Comparison of ENCODE assay signal across 11 cellular contexts in the genomic region with DNA sequence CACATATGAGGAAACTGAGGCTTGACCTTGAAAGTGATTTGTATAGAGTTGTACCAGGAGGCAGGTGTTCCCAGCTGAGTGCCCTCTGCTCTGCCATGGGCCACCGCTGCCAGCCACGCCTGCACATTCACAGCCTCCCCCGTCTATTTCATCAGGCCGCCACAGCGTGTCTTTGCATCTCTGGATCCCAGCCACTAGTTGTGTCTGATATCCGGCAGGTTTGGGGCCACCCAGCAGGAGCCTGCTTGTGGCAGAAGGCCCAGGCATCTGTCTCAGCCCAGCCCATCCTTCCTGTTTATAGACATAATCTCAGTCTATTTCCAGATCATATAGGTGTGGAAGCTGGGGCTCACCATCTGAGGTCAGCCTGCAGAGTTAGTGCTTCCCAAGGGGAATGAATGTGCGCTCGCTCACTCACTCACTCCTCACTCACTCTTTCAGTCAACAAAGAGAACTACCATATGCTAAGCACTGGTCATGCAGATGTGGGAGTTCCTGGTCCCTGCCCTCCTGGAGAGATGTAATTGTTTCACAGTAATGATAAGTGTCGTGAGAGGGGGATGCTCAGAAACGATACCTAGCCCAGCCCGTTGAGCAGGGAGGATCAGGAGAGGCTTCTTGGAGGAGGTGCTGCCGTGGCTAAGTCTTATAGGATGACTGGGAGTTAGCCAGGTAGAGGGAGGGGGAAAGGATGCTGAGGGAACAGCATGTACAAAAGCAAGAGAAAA.
DNase-seq lines count a peak whose midpoint lies in the region; ATAC-seq, FAIRE-seq and TF ChIP-seq lines count a peak whose summit lies in the region.
"Had no signal": no experiment of that assay in that cellular context is flagged by ENCODE, and none has a peak within 500 bp of the region (broad histone marks: within the 10 kb centered on the region; RNA-seq: fewer than 3 reads in every experiment).

No MANE protein-coding gene starts in this region.

- H3K27me3 ChIP-seq in SK-N-SH (ENCODE audit: insufficient read depth) (no peaks in the 10 kb centered on the region), osteoblast (ENCODE audit: insufficient read depth, low read length) (no peaks in the 10 kb centered on the region)
- H3K27me3 ChIP-seq: thyroid gland had no signal

- no peak overlapping the region for H3K9ac ChIP-seq in SK-N-SH

- TF ChIP-seq EP300 in SK-N-SH (IDR thresholded peaks at IDR 0.05; ENCODE audit: borderline replicate concordance in 1 of 2, low read depth in 1 of 2, low read length in 1 of 2): no peak

- no peak for FAIRE-seq in H54 (lab: Jason Lieb, UNC)
- FAIRE-seq: GM12891 had no signal

- H3K36me3 ChIP-seq in SK-N-SH (replicated peaks in 1 of 2; ENCODE audit: control insufficient read depth in 1 of 2, insufficient read depth in 2 of 2, low read length in 1 of 2) (no peaks in the 10 kb centered on the region), osteoblast (ENCODE audit: insufficient read depth, low read length) (no peaks in the 10 kb centered on the region)
- H3K36me3 ChIP-seq: thyroid gland had no signal

- TF ChIP-seq RAD21 in SK-N-SH (IDR thresholded peaks at IDR 0.05; ENCODE audit: low read length): no peak

- H3K9me3 ChIP-seq in SK-N-SH: no peaks in the 10 kb centered on the region
- H3K9me3 ChIP-seq in osteoblast (ENCODE audit: low read depth, low read length): no peaks in the 10 kb centered on the region
- H3K9me3 ChIP-seq: thyroid gland had no signal

- peaks cover 0 to 24% of the 10 kb centered on the region in 2 experiments; a peak in 1 of 4 replicates for H3K4me1 ChIP-seq in SK-N-SH (ENCODE audit: control insufficient read depth in 1 of 2, insufficient read depth in 2 of 2, low read depth in 1 of 2, low read length in 1 of 2)
- H3K4me1 ChIP-seq in osteoblast (ENCODE audit: insufficient read depth, low read length): no peaks in the 10 kb centered on the region

- POLR2A ChIA-PET in SK-N-SH (lab: Yijun Ruan, JAX): no interaction called here

- H2AFZ ChIP-seq in SK-N-SH (ENCODE audit: low read depth) (no peak overlapping the region), osteoblast (ENCODE audit: low read length) (no peak overlapping the region)

- H4K20me1 ChIP-seq in SK-N-SH (ENCODE audit: insufficient read depth): no peaks in the 10 kb centered on the region
- H4K20me1 ChIP-seq in osteoblast (ENCODE audit: insufficient read depth, low read length): no peaks in the 10 kb centered on the region

- TF ChIP-seq CTCF in SK-N-SH (IDR thresholded peaks at IDR 0.05): no peak
- no peak for TF ChIP-seq CTCF in fibroblast of pulmonary artery (IDR thresholded peaks at IDR 0.05; ENCODE audit: low read length, missing control alignments)
- TF ChIP-seq CTCF in osteoblast (IDR thresholded peaks at IDR 0.05; ENCODE audit: extremely low read depth, low read depth, low read length): no peak

- H3K27ac ChIP-seq in SK-N-SH (ENCODE audit: low read depth in 2 of 2, low read length in 1 of 2) (peak overlapping the region in 1 of 2 experiments; percentile 35; a peak in 2 of 4 replicates), osteoblast (ENCODE audit: low read depth, low read length) (no peak overlapping the region)
- H3K27ac ChIP-seq: thyroid gland had no signal

- CTCF ChIA-PET in SK-N-SH (lab: Yijun Ruan, JAX): interaction anchor here (1.0 to 1.3 kb wide), 3 partner anchors 15 to 89 kb away, joined by 3 read pairs; no protein-coding TSS in a partner anchor

- TF ChIP-seq POLR2A in H54 (IDR thresholded peaks at IDR 0.05; ENCODE audit: low read depth, low read length): no peak

- H3K9me2 ChIP-seq in SK-N-SH: no peaks in the 10 kb centered on the region

- DNase-seq in SK-N-SH: peak; percentile 54
- peak; percentile 36 for DNase-seq in activated CD4-positive, alpha-beta T cell treated with anti-CD3 and anti-CD28 coated beads for 48 hours
- peak; percentile 8 for DNase-seq in fibroblast of pulmonary artery (ENCODE audit: low read depth)
- DNase-seq in stimulated activated naive CD4-positive, alpha-beta T cell (lab: John Stamatoyannopoulos, UW): peak in 4 of 6 experiments; percentile 17 to 40 (median 29)
- no peak for DNase-seq in SKM-1 treated with dmso at 0.1 percent for 144 hours (lab: John Stamatoyannopoulos, UW; ENCODE audit: unreplicated experiment)
- DNase-seq in H54 (ENCODE audit: insufficient read length, low spot score): no peak
- DNase-seq in osteoblast (ENCODE audit: insufficient read length, low spot score, missing footprints): no peak

- 56% methylated on average over 11 of the region's 12 CpGs for WGBS in SK-N-SH (ENCODE audit: low lambda C conversion rate)

- H3K79me2 ChIP-seq in SK-N-SH (ENCODE audit: insufficient read depth) (no peaks in the 10 kb centered on the region), osteoblast (ENCODE audit: insufficient read depth, low read length) (no peaks in the 10 kb centered on the region)

- ATAC-seq in SK-N-SH treated with all-trans-retinoic acid at 6 μM for 48 hours: no peak; the same call in 2 of the 3 replicates

- no peaks in the 10 kb centered on the region for H3F3A ChIP-seq in SK-N-SH (replicated peaks; ENCODE audit: insufficient read depth)

- H3K4me2 ChIP-seq in SK-N-SH: no peak overlapping the region
- H3K4me2 ChIP-seq in osteoblast (ENCODE audit: insufficient read depth, low read length): no peak overlapping the region

- H3K4me3 ChIP-seq in SK-N-SH (ENCODE audit: low read depth in 2 of 2, low read length in 1 of 2): no peak overlapping the region
- no peak overlapping the region for H3K4me3 ChIP-seq in fibroblast of pulmonary artery (replicated peaks; ENCODE audit: low read depth, low read length)
- no peak overlapping the region for H3K4me3 ChIP-seq in osteoblast (ENCODE audit: insufficient read depth, low read length)
- H3K4me3 ChIP-seq: skin epidermis, thyroid gland had no signal

TF ChIP-seq in SK-N-SH, 30 proteins besides CTCF, POLR2A, EP300 and RAD21 (continues in another document):
- TF ChIP-seq, protein P1, sequence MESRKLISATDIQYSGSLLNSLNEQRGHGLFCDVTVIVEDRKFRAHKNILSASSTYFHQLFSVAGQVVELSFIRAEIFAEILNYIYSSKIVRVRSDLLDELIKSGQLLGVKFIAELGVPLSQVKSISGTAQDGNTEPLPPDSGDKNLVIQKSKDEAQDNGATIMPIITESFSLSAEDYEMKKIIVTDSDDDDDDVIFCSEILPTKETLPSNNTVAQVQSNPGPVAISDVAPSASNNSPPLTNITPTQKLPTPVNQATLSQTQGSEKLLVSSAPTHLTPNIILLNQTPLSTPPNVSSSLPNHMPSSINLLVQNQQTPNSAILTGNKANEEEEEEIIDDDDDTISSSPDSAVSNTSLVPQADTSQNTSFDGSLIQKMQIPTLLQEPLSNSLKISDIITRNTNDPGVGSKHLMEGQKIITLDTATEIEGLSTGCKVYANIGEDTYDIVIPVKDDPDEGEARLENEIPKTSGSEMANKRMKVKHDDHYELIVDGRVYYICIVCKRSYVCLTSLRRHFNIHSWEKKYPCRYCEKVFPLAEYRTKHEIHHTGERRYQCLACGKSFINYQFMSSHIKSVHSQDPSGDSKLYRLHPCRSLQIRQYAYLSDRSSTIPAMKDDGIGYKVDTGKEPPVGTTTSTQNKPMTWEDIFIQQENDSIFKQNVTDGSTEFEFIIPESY (IDR thresholded peaks at IDR 0.05; ENCODE audit: borderline replicate concordance, low read depth): no peak
- TF ChIP-seq NFIC (IDR thresholded peaks at IDR 0.05; ENCODE audit: borderline replicate concordance) (no peak), NRF1 (IDR thresholded peaks at IDR 0.05; ENCODE audit: low read depth, low read length) (no peak), SIN3A (IDR thresholded peaks at IDR 0.05; ENCODE audit: borderline replicate concordance, low read depth, low read length) (no peak), SMC3 (IDR thresholded peaks at IDR 0.05; ENCODE audit: low read depth, low read length) (no peak), YY1 (IDR thresholded peaks at IDR 0.05; ENCODE audit: low read depth) (no peak), FOXM1 (IDR thresholded peaks at IDR 0.05; ENCODE audit: low read depth) (no peak), ELF1 (IDR thresholded peaks at IDR 0.05) (no peak), MEF2A (IDR thresholded peaks at IDR 0.05; ENCODE audit: borderline replicate concordance, low read depth) (no peak), CHD2 (IDR thresholded peaks at IDR 0.05; ENCODE audit: low read length, partially characterized antibody) (no peak), RFX5 (IDR thresholded peaks at IDR 0.05; ENCODE audit: low read length) (no peak)

TF ChIP-seq in SK-N-SH treated with all-trans-retinoic acid at 6 μM for 48 hours, 23 proteins besides CTCF, POLR2A, EP300 and RAD21:
- no peak for TF ChIP-seq ZC3H10 (CRISPR knock-in tag; IDR thresholded peaks at IDR 0.05)
- no peak for TF ChIP-seq ZNF8 (CRISPR knock-in tag; IDR thresholded peaks at IDR 0.05)
- TF ChIP-seq GLIS3 (CRISPR knock-in tag; IDR thresholded peaks at IDR 0.05): no peak
- no peak for TF ChIP-seq CSDC2 (CRISPR knock-in tag; IDR thresholded peaks at IDR 0.05)
- TF ChIP-seq ZNF70 (CRISPR knock-in tag; IDR thresholded peaks at IDR 0.05): no peak
- no peak for TF ChIP-seq PPARA (CRISPR knock-in tag; IDR thresholded peaks at IDR 0.05; ENCODE audit: borderline replicate concordance)
- TF ChIP-seq, protein P2, sequence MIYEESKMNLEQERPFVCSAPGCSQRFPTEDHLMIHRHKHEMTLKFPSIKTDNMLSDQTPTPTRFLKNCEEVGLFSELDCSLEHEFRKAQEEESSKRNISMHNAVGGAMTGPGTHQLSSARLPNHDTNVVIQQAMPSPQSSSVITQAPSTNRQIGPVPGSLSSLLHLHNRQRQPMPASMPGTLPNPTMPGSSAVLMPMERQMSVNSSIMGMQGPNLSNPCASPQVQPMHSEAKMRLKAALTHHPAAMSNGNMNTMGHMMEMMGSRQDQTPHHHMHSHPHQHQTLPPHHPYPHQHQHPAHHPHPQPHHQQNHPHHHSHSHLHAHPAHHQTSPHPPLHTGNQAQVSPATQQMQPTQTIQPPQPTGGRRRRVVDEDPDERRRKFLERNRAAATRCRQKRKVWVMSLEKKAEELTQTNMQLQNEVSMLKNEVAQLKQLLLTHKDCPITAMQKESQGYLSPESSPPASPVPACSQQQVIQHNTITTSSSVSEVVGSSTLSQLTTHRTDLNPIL (CRISPR knock-in tag; IDR thresholded peaks at IDR 0.05; ENCODE audit: low read depth): no peak
- TF ChIP-seq TOX (CRISPR knock-in tag; IDR thresholded peaks at IDR 0.05; ENCODE audit: borderline replicate concordance): no peak
- no peak for TF ChIP-seq ISL1 (CRISPR knock-in tag; IDR thresholded peaks at IDR 0.05)

Comparison
In these comparisons a context has a peak if more than half of its experiments do, and no peak if none do; other contexts are left out.
1. DNase-seq: peak in SK-N-SH (single experiment), activated CD4-positive, alpha-beta T cell treated with anti-CD3 and anti-CD28 coated beads for 48 hours (single experiment), fibroblast of pulmonary artery (single experiment) and stimulated activated naive CD4-positive, alpha-beta T cell (4 of 6); none in SKM-1 treated with dmso at 0.1 percent for 144 hours (single experiment), H54 (single experiment) and osteoblast (single experiment).